32 cellular contexts compared by ENCODE assay signal in the genomic region with DNA sequence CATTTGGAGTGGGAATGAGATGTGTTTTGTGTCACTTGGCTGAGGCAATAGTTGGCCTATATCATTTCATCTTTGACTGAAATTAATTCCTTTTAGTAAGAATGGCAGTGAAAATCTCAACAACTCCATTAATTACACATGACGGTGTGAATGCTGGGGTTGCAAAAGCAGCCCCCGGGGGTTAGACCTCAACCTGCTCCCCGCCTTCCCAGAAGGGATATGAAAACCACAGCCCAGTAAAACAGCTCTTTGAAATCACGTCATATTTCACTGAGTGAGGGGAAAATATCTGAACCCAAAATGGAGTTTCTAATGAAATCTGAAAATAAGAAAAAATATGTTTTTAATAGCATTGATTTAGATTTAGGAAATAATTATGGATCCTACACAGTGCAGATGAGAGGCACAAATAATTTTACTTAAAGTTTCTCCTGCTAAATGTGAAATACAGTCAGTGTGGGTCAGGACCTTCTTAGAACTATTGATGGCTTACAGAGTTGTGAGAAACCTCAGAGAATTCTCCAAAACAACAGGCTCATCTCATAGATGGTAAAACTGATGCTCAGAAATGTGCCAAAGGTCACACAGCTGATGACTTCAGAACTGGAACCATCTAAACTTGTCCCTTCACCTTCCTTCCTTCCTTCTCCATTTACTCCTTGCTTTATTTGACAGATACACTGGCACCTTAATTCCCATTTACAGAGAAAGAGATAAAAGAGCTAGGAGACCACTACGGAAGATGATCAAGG.
"Had no signal": no experiment of that assay in that cellular context is flagged by ENCODE, and none has a peak within 500 bp of the region (broad histone marks: within the 10 kb centered on the region; RNA-seq: fewer than 3 reads in every experiment).

No MANE protein-coding gene starts in this region.

- H3K27ac Mint-ChIP-seq: activated CD4-positive, alpha-beta memory T cell treated with anti-CD3 and anti-CD28 coated beads for 36 hours; activated CD4-positive, alpha-beta T cell treated with anti-CD3 and anti-CD28 coated beads for 36 hours; activated CD4-positive, alpha-beta T cell treated with anti-CD3 and anti-CD28 coated beads, Interleukin-2, amount 10 ng/mL, durations not matched to agents 24 days and 14 days; activated CD8-positive, alpha-beta T cell treated with anti-CD3 and anti-CD28 coated beads, Interleukin-2, amount 10 ng/mL, durations not matched to agents 7 days and 5 days; activated naive CD8-positive, alpha-beta T cell; activated T-helper 17 cell treated with anti-CD3 and anti-CD28 coated beads, Interleukin-2, amount 50 U/mL, for 72 hours; T-helper 17 cell; T-helper 2 cell treated with Interferon-gamma antibody and Interleukin-4, amounts not matched to agents 5 μg/mL and 100 μg/mL, for 36 hours had no signal

- ATAC-seq: activated CD4-positive, alpha-beta T cell treated with anti-CD3 and anti-CD28 coated beads for 36 hours; activated CD8-positive, alpha-beta T cell treated with anti-CD3 and anti-CD28 coated beads, Interleukin-2, amount 10 ng/mL, durations not matched to agents 7 days and 5 days; activated T-cell treated with anti-CD3 and anti-CD28 coated beads, Interleukin-2, amount 50 U/mL, for 4 hours; activated T-helper 17 cell treated with anti-CD3 and anti-CD28 coated beads, Interleukin-2, amount 50 U/mL, for 72 hours; gastroesophageal sphincter; heart right ventricle; T-helper 17 cell had no signal

- H3K4me3 Mint-ChIP-seq: activated CD4-positive, alpha-beta memory T cell treated with anti-CD3 and anti-CD28 coated beads for 36 hours; activated CD4-positive, alpha-beta T cell treated with anti-CD3 and anti-CD28 coated beads for 36 hours; activated CD4-positive, alpha-beta T cell treated with anti-CD3 and anti-CD28 coated beads, Interleukin-2, amount 10 ng/mL, durations not matched to agents 24 days and 14 days; activated CD8-positive, alpha-beta T cell treated with anti-CD3 and anti-CD28 coated beads, Interleukin-2, amount 10 ng/mL, durations not matched to agents 7 days and 5 days; activated naive CD8-positive, alpha-beta T cell; activated T-cell treated with anti-CD3 and anti-CD28 coated beads, Interleukin-2, amount 50 U/mL, for 4 hours; activated T-helper 17 cell treated with anti-CD3 and anti-CD28 coated beads, Interleukin-2, amount 50 U/mL, for 72 hours; central memory CD8-positive, alpha-beta T cell; T-helper 17 cell; T-helper 2 cell treated with Interferon-gamma antibody and Interleukin-4, amounts not matched to agents 5 μg/mL and 100 μg/mL, for 36 hours had no signal

- H3K27me3 Mint-ChIP-seq: activated CD4-positive, alpha-beta T cell treated with anti-CD3 and anti-CD28 coated beads, Interleukin-2, amount 10 ng/mL, durations not matched to agents 24 days and 14 days had no signal

- H3K27ac ChIP-seq: brain microvascular endothelial cell, epithelial cell of prostate, esophagus squamous epithelium, gastroesophageal sphincter, heart right ventricle had no signal

- H3K27me3 ChIP-seq: brain microvascular endothelial cell, esophagus squamous epithelium had no signal

- H3K9me3 ChIP-seq: esophagus squamous epithelium, gastroesophageal sphincter, heart right ventricle had no signal

- H3K36me3 ChIP-seq: brain microvascular endothelial cell, esophagus squamous epithelium, gastroesophageal sphincter, heart right ventricle had no signal

- DNase-seq: activated CD4-positive, alpha-beta memory T cell treated with anti-CD3 and anti-CD28 coated beads for 36 hours; activated CD4-positive, alpha-beta T cell treated with anti-CD3 and anti-CD28 coated beads for 36 hours; activated CD4-positive, alpha-beta T cell treated with anti-CD3 and anti-CD28 coated beads, Interleukin-2, amount 10 ng/mL, durations not matched to agents 24 days and 14 days; activated CD4-positive, CD25-positive, alpha-beta regulatory T cell; activated CD4-positive, CD25-positive, alpha-beta regulatory T cell treated with anti-CD3 and anti-CD28 coated beads, Interleukin-2, amount 50 U/mL, for 72 hours; activated CD8-positive, alpha-beta T cell treated with anti-CD3 and anti-CD28 coated beads, Interleukin-2, amount 10 ng/mL, durations not matched to agents 7 days and 5 days; activated effector memory CD4-positive, alpha-beta T cell treated with Interleukin-2 at 50 U/mL for 16 hours; activated gamma-delta T cell treated with Interleukin-2 at 50 U/mL for 16 hours; activated naive CD4-positive, alpha-beta T cell treated with anti-CD3 and anti-CD28 coated beads, Interleukin-2, amount 50 U/mL, for 16 hours; activated naive CD4-positive, alpha-beta T cell treated with Interleukin-2 at 50 U/mL for 16 hours; activated T-cell treated with anti-CD3 and anti-CD28 coated beads, Interleukin-2, amount 50 U/mL, for 4 hours; amniotic stem cell; anterior cingulate cortex; brain microvascular endothelial cell; cortex of kidney; dermis blood vessel endothelial cell; effector CD4-positive, alpha-beta T cell; esophagus squamous epithelium; foreskin melanocyte; heart right ventricle; T-helper 17 cell; T1000 had no signal

- FAIRE-seq: astrocyte, bronchial epithelial cell, endometrium, endothelial cell of umbilical vein had no signal

- H3K4me1 ChIP-seq: esophagus squamous epithelium, gastroesophageal sphincter, heart right ventricle had no signal

- H3K9me3 Mint-ChIP-seq: activated CD4-positive, alpha-beta memory T cell treated with anti-CD3 and anti-CD28 coated beads for 36 hours; activated CD4-positive, alpha-beta T cell treated with anti-CD3 and anti-CD28 coated beads, Interleukin-2, amount 10 ng/mL, durations not matched to agents 24 days and 14 days; activated T-cell treated with anti-CD3 and anti-CD28 coated beads, Interleukin-2, amount 50 U/mL, for 4 hours; activated T-helper 17 cell treated with anti-CD3 and anti-CD28 coated beads, Interleukin-2, amount 50 U/mL, for 72 hours; central memory CD8-positive, alpha-beta T cell; T-helper 2 cell treated with Interferon-gamma antibody and Interleukin-4, amounts not matched to agents 5 μg/mL and 100 μg/mL, for 36 hours had no signal

- H3K4me1 Mint-ChIP-seq: activated CD4-positive, alpha-beta T cell treated with anti-CD3 and anti-CD28 coated beads for 36 hours; activated CD4-positive, alpha-beta T cell treated with anti-CD3 and anti-CD28 coated beads, Interleukin-2, amount 10 ng/mL, durations not matched to agents 24 days and 14 days; activated T-helper 17 cell treated with anti-CD3 and anti-CD28 coated beads, Interleukin-2, amount 50 U/mL, for 72 hours; central memory CD8-positive, alpha-beta T cell; T-helper 17 cell had no signal

- H3K4me3 ChIP-seq: esophagus squamous epithelium, gastroesophageal sphincter, heart right ventricle had no signal
